Comparison of ENCODE assay signal across 1 cellular context in the genomic region with DNA sequence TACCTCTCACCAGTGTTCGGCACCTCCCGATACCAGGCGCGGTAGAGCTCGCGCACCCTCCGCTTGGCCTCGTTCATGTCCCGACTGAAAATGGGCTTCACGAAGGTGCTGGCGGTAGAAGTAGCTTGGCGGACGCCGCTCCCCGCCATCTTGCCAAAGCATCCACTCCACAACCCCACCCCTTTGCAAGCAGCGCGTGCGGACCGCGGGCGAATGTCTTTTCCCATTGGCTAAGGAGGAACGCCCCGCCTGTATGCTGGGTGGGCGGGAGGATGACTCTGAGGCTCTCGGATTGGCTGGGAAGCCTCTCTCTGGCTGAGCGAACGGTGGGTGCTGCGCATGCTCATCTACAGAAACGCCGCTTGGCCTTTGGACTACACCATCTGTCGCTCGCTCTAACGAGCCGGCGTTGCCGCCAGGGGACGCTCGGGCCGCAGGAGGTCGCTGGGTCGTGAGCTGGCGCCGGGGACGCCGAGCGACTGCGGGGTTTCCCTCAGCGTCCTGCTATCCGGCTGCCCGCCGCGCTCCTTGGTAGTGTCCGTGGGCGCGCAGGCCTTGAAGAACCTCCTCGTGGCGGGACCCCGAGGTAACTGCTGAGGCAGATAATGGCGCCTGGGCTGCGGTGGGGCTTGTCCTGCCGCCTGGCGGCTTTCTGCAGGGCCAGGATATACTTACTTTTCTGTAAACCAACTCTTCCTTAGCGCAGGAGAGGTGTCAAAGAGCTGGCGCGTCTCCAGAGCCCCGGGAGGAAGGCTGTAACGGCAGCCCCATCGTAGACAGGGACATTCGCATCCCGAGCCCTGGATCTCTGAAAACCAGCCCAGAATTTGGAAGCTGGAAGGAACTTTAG.
A peak's percentile ranks its signal among the peaks of the same experiment; 100 is the strongest.
TF ChIP-seq lines count a peak whose summit lies in the region.

A gene (minus strand): TSS at position 177 of the 850 bp plus-strand sequence. CDS start 28 bp downstream, at position 149.

TF ChIP-seq in GM12878, 131 proteins besides CTCF, POLR2A, EP300 and RAD21 (continued from another document):
- TF ChIP-seq, protein P1, sequence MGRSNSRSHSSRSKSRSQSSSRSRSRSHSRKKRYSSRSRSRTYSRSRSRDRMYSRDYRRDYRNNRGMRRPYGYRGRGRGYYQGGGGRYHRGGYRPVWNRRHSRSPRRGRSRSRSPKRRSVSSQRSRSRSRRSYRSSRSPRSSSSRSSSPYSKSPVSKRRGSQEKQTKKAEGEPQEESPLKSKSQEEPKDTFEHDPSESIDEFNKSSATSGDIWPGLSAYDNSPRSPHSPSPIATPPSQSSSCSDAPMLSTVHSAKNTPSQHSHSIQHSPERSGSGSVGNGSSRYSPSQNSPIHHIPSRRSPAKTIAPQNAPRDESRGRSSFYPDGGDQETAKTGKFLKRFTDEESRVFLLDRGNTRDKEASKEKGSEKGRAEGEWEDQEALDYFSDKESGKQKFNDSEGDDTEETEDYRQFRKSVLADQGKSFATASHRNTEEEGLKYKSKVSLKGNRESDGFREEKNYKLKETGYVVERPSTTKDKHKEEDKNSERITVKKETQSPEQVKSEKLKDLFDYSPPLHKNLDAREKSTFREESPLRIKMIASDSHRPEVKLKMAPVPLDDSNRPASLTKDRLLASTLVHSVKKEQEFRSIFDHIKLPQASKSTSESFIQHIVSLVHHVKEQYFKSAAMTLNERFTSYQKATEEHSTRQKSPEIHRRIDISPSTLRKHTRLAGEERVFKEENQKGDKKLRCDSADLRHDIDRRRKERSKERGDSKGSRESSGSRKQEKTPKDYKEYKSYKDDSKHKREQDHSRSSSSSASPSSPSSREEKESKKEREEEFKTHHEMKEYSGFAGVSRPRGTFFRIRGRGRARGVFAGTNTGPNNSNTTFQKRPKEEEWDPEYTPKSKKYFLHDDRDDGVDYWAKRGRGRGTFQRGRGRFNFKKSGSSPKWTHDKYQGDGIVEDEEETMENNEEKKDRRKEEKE (IDR thresholded peaks at IDR 0.05), result no peak
- TF ChIP-seq ETV6 (conservative IDR thresholded peaks at IDR 0.05 in 1 of 2, IDR thresholded peaks at IDR 0.05 in 1 of 2; ENCODE audit: borderline replicate concordance in 1 of 2, low read depth in 1 of 2) (no peak), DPF2 (IDR thresholded peaks at IDR 0.05) (peak; percentile 74), RB1 (IDR thresholded peaks at IDR 0.05; ENCODE audit: borderline replicate concordance) (peak; percentile 7; the same call in 1 of the 2 replicates), CBFB (IDR thresholded peaks at IDR 0.05; ENCODE audit: low read depth) (peak; percentile 77; the same call in 1 of the 2 replicates), IKZF1 (conservative IDR thresholded peaks at IDR 0.05) (peak; percentile 83), YY1 (IDR thresholded peaks at IDR 0.05; ENCODE audit: low read depth, low read length) (peak; percentile 96), TARDBP (IDR thresholded peaks at IDR 0.05; ENCODE audit: borderline replicate concordance) (no peak), NBN (IDR thresholded peaks at IDR 0.05) (peak; percentile 14), CHD1 (IDR thresholded peaks at IDR 0.05; ENCODE audit: low read depth, low read length) (peak; percentile 76; the same call in 1 of the 2 replicates), MYC (IDR thresholded peaks at IDR 0.05; ENCODE audit: insufficient read depth, insufficient read length, insufficient replicate concordance, low read length, severe bottlenecking) (no peak), NR2C1 (IDR thresholded peaks at IDR 0.05) (no peak)
- TF ChIP-seq, protein P2, sequence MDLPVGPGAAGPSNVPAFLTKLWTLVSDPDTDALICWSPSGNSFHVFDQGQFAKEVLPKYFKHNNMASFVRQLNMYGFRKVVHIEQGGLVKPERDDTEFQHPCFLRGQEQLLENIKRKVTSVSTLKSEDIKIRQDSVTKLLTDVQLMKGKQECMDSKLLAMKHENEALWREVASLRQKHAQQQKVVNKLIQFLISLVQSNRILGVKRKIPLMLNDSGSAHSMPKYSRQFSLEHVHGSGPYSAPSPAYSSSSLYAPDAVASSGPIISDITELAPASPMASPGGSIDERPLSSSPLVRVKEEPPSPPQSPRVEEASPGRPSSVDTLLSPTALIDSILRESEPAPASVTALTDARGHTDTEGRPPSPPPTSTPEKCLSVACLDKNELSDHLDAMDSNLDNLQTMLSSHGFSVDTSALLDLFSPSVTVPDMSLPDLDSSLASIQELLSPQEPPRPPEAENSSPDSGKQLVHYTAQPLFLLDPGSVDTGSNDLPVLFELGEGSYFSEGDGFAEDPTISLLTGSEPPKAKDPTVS (IDR thresholded peaks at IDR 0.05; ENCODE audit: low read depth, low read length), result 0 out of 2 replicates have a peak, but pooled peaks have one; percentile 48
- TF ChIP-seq, protein P3, sequence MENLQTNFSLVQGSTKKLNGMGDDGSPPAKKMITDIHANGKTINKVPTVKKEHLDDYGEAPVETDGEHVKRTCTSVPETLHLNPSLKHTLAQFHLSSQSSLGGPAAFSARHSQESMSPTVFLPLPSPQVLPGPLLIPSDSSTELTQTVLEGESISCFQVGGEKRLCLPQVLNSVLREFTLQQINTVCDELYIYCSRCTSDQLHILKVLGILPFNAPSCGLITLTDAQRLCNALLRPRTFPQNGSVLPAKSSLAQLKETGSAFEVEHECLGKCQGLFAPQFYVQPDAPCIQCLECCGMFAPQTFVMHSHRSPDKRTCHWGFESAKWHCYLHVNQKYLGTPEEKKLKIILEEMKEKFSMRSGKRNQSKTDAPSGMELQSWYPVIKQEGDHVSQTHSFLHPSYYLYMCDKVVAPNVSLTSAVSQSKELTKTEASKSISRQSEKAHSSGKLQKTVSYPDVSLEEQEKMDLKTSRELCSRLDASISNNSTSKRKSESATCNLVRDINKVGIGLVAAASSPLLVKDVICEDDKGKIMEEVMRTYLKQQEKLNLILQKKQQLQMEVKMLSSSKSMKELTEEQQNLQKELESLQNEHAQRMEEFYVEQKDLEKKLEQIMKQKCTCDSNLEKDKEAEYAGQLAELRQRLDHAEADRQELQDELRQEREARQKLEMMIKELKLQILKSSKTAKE (IDR thresholded peaks at IDR 0.05; ENCODE audit: low read depth, poor library complexity, severe bottlenecking), result no peak
- TF ChIP-seq, protein P4, sequence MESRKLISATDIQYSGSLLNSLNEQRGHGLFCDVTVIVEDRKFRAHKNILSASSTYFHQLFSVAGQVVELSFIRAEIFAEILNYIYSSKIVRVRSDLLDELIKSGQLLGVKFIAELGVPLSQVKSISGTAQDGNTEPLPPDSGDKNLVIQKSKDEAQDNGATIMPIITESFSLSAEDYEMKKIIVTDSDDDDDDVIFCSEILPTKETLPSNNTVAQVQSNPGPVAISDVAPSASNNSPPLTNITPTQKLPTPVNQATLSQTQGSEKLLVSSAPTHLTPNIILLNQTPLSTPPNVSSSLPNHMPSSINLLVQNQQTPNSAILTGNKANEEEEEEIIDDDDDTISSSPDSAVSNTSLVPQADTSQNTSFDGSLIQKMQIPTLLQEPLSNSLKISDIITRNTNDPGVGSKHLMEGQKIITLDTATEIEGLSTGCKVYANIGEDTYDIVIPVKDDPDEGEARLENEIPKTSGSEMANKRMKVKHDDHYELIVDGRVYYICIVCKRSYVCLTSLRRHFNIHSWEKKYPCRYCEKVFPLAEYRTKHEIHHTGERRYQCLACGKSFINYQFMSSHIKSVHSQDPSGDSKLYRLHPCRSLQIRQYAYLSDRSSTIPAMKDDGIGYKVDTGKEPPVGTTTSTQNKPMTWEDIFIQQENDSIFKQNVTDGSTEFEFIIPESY (IDR thresholded peaks at IDR 0.05), result no peak
